Comparison of ENCODE assay signal across 1 cellular context in the genomic region with DNA sequence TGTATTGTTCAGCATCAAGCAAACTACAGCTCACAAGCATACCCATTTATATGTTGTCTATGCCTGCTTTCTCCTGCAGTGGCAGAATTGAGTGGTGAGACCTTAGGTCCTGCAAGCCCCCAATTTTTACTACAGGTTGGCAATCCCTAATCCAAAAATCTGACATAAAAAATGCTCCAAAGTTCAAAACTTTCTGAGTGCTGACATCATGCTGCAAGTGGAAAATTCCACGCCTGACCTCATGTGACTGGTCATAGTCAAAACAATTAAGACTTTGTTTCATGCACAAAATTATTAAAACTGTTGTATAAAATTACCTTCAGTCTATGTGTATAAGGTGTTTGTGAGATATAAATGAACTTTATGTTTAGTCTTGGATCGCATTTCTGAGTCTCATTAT.
A peak's percentile ranks its signal among the peaks of the same experiment; 100 is the strongest.
TF ChIP-seq lines count a peak whose summit lies in the region.

No MANE protein-coding gene starts in this region.

TF ChIP-seq in HepG2, 621 proteins besides CTCF, POLR2A, EP300 and RAD21 (continued from another document):
- TF ChIP-seq ZBTB21 (CRISPR knock-in tag; IDR thresholded peaks at IDR 0.05): 0 out of 2 replicates have a peak, but pooled peaks have one; percentile 23
